25 cellular contexts compared by ENCODE assay signal in the genomic region with DNA sequence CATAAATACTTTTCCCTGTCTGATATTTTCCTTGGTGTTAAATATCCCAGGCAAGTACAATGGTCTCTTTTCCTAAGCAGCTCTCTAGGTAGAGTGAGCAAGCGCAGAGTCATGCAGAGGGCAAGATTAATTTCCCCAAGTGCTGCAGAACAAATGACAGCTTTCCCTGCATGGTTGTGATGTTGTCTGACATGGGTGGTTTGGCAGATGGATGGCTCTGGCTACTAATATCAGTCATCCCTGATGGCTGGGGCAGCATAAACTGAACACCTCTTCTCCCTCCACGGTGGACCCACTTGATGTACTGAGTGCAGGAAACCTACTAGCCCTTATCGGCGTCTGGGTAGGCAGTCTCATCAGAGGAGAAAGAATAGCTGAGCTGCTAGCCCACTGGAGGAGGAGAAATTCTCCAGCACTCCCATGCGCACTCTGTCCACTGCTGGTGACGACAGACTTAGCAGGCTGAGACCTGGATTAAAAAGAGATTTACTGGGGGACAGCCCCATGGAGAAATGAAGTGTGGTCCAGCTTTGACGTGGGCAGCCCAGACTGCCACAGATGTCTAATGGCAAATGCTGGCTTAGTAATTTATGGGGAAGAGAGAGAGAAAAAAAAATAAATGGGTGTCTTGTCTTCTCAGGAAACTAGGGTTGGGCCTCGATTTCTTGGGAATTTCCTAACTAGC.
DNase-seq lines count a peak whose midpoint lies in the region; ATAC-seq and TF ChIP-seq lines count a peak whose summit lies in the region.
"Had no signal": no experiment of that assay in that cellular context is flagged by ENCODE, and none has a peak within 500 bp of the region (broad histone marks: within the 10 kb centered on the region; RNA-seq: fewer than 3 reads in every experiment).

No MANE protein-coding gene starts in this region.

- TF ChIP-seq POLR2A in heart left ventricle (IDR thresholded peaks at IDR 0.05) = no peak

- ATAC-seq in heart left ventricle = peak; percentile 25 to 61 (median 50)
- no peak for ATAC-seq in Right ventricle myocardium superior (ENCODE audit: poor library complexity)
- no peak for ATAC-seq in HG02840 (IDR thresholded peaks at IDR 0.05; ENCODE audit: low FRiP score, unreplicated experiment)
- ATAC-seq: activated CD8-positive, alpha-beta T cell treated with anti-CD3 and anti-CD28 coated beads, Interleukin-2, amount 10 ng/mL, durations not matched to agents 7 days and 5 days; naive thymus-derived CD4-positive, alpha-beta T cell; Panc1 had no signal

- intact Hi-C loops in heart left ventricle (cut with DNase I) (loop anchor here in 5 of 10 donors (10.0 kb wide), 2 partner anchors 87 to 397 kb away; no protein-coding TSS in a partner anchor), Right ventricle myocardium superior (cut with DNase I) (loop anchor here (2.0 kb wide), 1 partner anchor 55 kb away; no protein-coding TSS in a partner anchor)

- DNase-seq in heart left ventricle (no peak), Right ventricle myocardium superior (no peak), coronary artery (ENCODE audit: low spot score) (peak; percentile 29), kidney tubule cell (ENCODE audit: low spot score) (peak; percentile 23), amniotic stem cell (lab: John Stamatoyannopoulos, UW) (no peak), inferior parietal cortex (ENCODE audit: extremely low spot score) (no peak)
- DNase-seq in stimulated activated CD4-positive, alpha-beta T cell treated with anti-CD3 and anti-CD28 coated beads, Interleukin-4, amount 100 ng/mL, for 1 hour = no peak
- DNase-seq: activated CD4-positive, CD25-positive, alpha-beta regulatory T cell treated with anti-CD3 and anti-CD28 coated beads, Interleukin-2, amount 50 U/mL, for 72 hours; activated CD8-positive, alpha-beta T cell treated with anti-CD3 and anti-CD28 coated beads, Interleukin-2, amount 10 ng/mL, durations not matched to agents 7 days and 5 days; GOT3; HFFc6; IMR-90; mesenchymal stem cell; naive thymus-derived CD4-positive, alpha-beta T cell; NCI-H1048; NCI-H187 treated with DMSO at 0.1 percent for 48 hours; NCI-H2171 treated with DMSO at 0.1 percent for 48 hours; NCI-H526; small intestine; stimulated activated CD4-positive, alpha-beta T cell treated with anti-CD3 and anti-CD28 coated beads, Interleukin-1b, Interleukin-23, amount 100 ng/mL, for 48 hours; T-helper 1 cell; tibial artery had no signal

- H3K4me3 ChIP-seq in heart left ventricle (no peak overlapping the region), coronary artery (no peak overlapping the region)
- H3K4me3 ChIP-seq: BLaER1, tibial artery had no signal

- WGBS in heart left ventricle, 4 donors = 50 to 66% (median 61%) methylated on average over 8 of the region's 8 CpGs

- H3K27me3 ChIP-seq in heart left ventricle = no peaks in the 10 kb centered on the region
- H3K27me3 ChIP-seq: BLaER1, tibial artery had no signal

- no peaks in the 10 kb centered on the region for H3K9me3 ChIP-seq in heart left ventricle
- H3K9me3 ChIP-seq: BLaER1, tibial artery had no signal

- no peak for TF ChIP-seq CTCF in heart left ventricle (IDR thresholded peaks at IDR 0.05)
- no peak for TF ChIP-seq CTCF in coronary artery (IDR thresholded peaks at IDR 0.05)

- H3K36me3 ChIP-seq in heart left ventricle = peaks cover 0 to 3% (median 0%) of the 10 kb centered on the region in 9 donors
- H3K36me3 ChIP-seq: BLaER1 had no signal

- H3K4me1 ChIP-seq in heart left ventricle = peaks cover 0 to 56% (median 31%) of the 10 kb centered on the region in 12 donors

- H3K27ac ChIP-seq in heart left ventricle (peak overlapping the region in 3 of 12 donors; percentile 14 to 61 (median 31)), coronary artery (no peak overlapping the region)
- H3K27ac ChIP-seq: BLaER1 had no signal

Comparison
In these comparisons a context has a peak if more than half of its experiments do, and no peak if none do; other contexts are left out.
1. ATAC-seq: peak in heart left ventricle (4 of 4); none in Right ventricle myocardium superior (single experiment) and HG02840 (single experiment).
2. DNase-seq: peak in coronary artery (single experiment) and kidney tubule cell (single experiment); none in heart left ventricle (0 of 5), Right ventricle myocardium superior (single experiment), amniotic stem cell (single experiment), inferior parietal cortex (single experiment) and stimulated activated CD4-positive, alpha-beta T cell treated with anti-CD3 and anti-CD28 coated beads, Interleukin-4, amount 100 ng/mL, for 1 hour (single experiment).